ENCODE assay signal across 11 cellular contexts in the genomic region with DNA sequence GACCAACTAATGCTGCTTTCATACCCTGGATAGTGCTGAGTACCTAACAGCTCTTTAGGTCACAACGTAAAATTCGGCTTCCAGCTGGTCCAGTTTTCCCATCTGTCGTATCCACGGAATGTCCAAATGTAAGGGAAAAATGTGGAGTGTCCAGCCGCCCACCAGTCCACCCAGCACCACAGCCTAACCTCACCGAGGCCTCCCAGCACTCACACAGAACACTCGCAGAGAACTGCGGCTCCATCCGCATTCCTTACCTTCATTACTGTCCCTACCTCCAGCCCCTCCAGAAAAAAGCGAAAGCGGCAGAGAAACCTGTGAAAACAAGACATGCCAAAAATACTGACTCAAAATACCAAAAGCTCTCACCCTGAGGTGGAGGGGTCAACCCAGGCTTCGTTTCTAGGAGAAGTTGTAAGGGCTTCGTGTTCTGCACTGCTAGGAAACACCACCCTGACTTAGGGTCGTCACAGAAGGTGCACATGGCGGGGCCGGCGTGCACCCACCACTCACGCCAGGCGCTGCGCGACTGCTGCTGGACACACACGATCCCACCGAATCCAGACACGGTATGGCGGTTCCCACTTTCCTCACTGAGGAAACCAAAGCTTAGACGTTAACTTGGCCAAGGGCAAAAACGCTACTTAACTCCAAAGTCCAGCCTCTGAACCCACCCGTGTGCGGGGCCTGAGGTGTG.
DNase-seq lines count a peak whose midpoint lies in the region; ATAC-seq and TF ChIP-seq lines count a peak whose summit lies in the region.
"Had no signal": no experiment of that assay in that cellular context is flagged by ENCODE, and none has a peak within 500 bp of the region (broad histone marks: within the 10 kb centered on the region; RNA-seq: fewer than 3 reads in every experiment).

No MANE protein-coding gene starts in this region.

- H3K4me3 Mint-ChIP-seq in chondrocyte (ENCODE audit: unreplicated experiment): no peak overlapping the region

- no peaks in the 10 kb centered on the region for H3K27me3 Mint-ChIP-seq in chondrocyte (ENCODE audit: low read depth)

- no peaks in the 10 kb centered on the region for H4K20me1 ChIP-seq in Karpas-422 (ENCODE audit: insufficient read depth, low read depth, low read length)
- no peaks in the 10 kb centered on the region for H4K20me1 ChIP-seq in PC-9 (ENCODE audit: insufficient read depth)

- H3K4me2 ChIP-seq in Karpas-422 (ENCODE audit: low read depth, low read length, poor library complexity, severe bottlenecking): no peak overlapping the region
- no peak overlapping the region for H3K4me2 ChIP-seq in PC-9

- H3K9ac ChIP-seq in Karpas-422 (ENCODE audit: low read length): no peak overlapping the region
- H3K9ac ChIP-seq in mucosa of rectum (ENCODE audit: low read depth in 1 of 2, low read length in 2 of 2): no peak overlapping the region
- H3K9ac ChIP-seq in subcutaneous abdominal adipose tissue (ENCODE audit: low read length in 5 of 5): peak overlapping the region in 2 of 5 donors; percentile 46 to 77

- no peak overlapping the region for H2AFZ ChIP-seq in Karpas-422 (ENCODE audit: low read length)
- no peak overlapping the region for H2AFZ ChIP-seq in PC-9

- no peaks in the 10 kb centered on the region for H3K9me2 ChIP-seq in Karpas-422 (replicated peaks; ENCODE audit: insufficient read depth, low read length)
- H3K9me2 ChIP-seq in PC-9 (ENCODE audit: insufficient read depth): no peaks in the 10 kb centered on the region

- POLR2A ChIA-PET in PC-9 (lab: Charles Lee; ENCODE audit: unreplicated experiment): no interaction called here

- peaks cover 42% of the 10 kb centered on the region for H3F3A ChIP-seq in PC-9 (ENCODE audit: insufficient read depth, low read depth)

- DNase-seq in Karpas-422 (peak; percentile 29), chondrocyte (ENCODE audit: low spot score) (no peak), nucleus accumbens (lab: John Stamatoyannopoulos, UW) (no peak), HK-2 (ENCODE audit: unreplicated experiment) (no peak), PC-9 (no peak)
- DNase-seq: NCI-H1048, NCI-H524, SHP77 treated with DMSO at 0.1 percent for 48 hours had no signal

- H3K27ac Mint-ChIP-seq in chondrocyte (ENCODE audit: unreplicated experiment): peak overlapping the region; percentile 93

- CTCF ChIA-PET in PC-9 (lab: Charles Lee): no interaction called here

- intact Hi-C loops in PC-9 (cut with micrococcal nuclease; ENCODE audit: unreplicated experiment): no loop called here

- no TSS peak for BruUV-seq in PC-9 (replicated peaks; lab: Mats Ljungman, UMichigan)

- TF ChIP-seq CTCF in chondrocyte (IDR thresholded peaks at IDR 0.05): no peak
- no peak for TF ChIP-seq CTCF in PC-9 (conservative IDR thresholded peaks at IDR 0.05)

- no peaks in the 10 kb centered on the region for H3K9me3 Mint-ChIP-seq in chondrocyte (ENCODE audit: low read depth)

- H3K36me3 ChIP-seq in Karpas-422 (ENCODE audit: insufficient read depth, low read length) (no peaks in the 10 kb centered on the region), mucosa of rectum (ENCODE audit: control insufficient read depth in 2 of 2, insufficient read depth in 2 of 2, low read length in 2 of 2) (no peaks in the 10 kb centered on the region), subcutaneous abdominal adipose tissue (ENCODE audit: control insufficient read depth in 5 of 5, insufficient read depth in 5 of 5, low read length in 5 of 5) (no peaks in the 10 kb centered on the region), PC-9 (ENCODE audit: low read depth) (no peaks in the 10 kb centered on the region)

- H3K79me2 ChIP-seq in Karpas-422 (ENCODE audit: low read length): no peaks in the 10 kb centered on the region
- peaks cover 39% of the 10 kb centered on the region for H3K79me2 ChIP-seq in PC-9 (ENCODE audit: low read depth)

- no peak overlapping the region for H3K27ac ChIP-seq in Karpas-422 (ENCODE audit: low read length)
- H3K27ac ChIP-seq in mucosa of rectum (ENCODE audit: low read depth in 2 of 2, low read length in 2 of 2): peak overlapping the region; percentile 77 to 78
- H3K27ac ChIP-seq in subcutaneous abdominal adipose tissue (ENCODE audit: low read depth, low read length): peak overlapping the region; percentile 91
- no peak overlapping the region for H3K27ac ChIP-seq in PC-9

- H3K4me3 ChIP-seq in Karpas-422 (ENCODE audit: low read length) (no peak overlapping the region), mucosa of rectum (ENCODE audit: low read length in 2 of 2) (no peak overlapping the region), subcutaneous abdominal adipose tissue (ENCODE audit: low read depth in 1 of 5, low read length in 5 of 5) (peak overlapping the region in 2 of 5 donors; percentile 46 to 56), PC-9 (no peak overlapping the region)

- H3K27me3 ChIP-seq in Karpas-422 (ENCODE audit: low read length) (no peaks in the 10 kb centered on the region), mucosa of rectum (ENCODE audit: control insufficient read depth in 2 of 2, insufficient read depth in 2 of 2, low read length in 2 of 2) (no peaks in the 10 kb centered on the region), subcutaneous abdominal adipose tissue (ENCODE audit: control insufficient read depth in 5 of 5, insufficient read depth in 4 of 5, low read length in 5 of 5) (no peaks in the 10 kb centered on the region), PC-9 (ENCODE audit: insufficient read depth, low read depth) (no peaks in the 10 kb centered on the region)

- H3K9me3 ChIP-seq in Karpas-422 (ENCODE audit: low read length) (no peaks in the 10 kb centered on the region), mucosa of rectum (ENCODE audit: control insufficient read depth in 2 of 2, low read length in 2 of 2) (no peaks in the 10 kb centered on the region), subcutaneous abdominal adipose tissue (ENCODE audit: control insufficient read depth in 5 of 5, low read length in 5 of 5) (no peaks in the 10 kb centered on the region), PC-9 (ENCODE audit: insufficient read depth, low read depth) (no peaks in the 10 kb centered on the region)

- no peak for ATAC-seq in GM21447 (IDR thresholded peaks at IDR 0.05; ENCODE audit: unreplicated experiment)

- H3K4me1 ChIP-seq in Karpas-422 (ENCODE audit: low read length) (no peaks in the 10 kb centered on the region), mucosa of rectum (ENCODE audit: control insufficient read depth in 2 of 2, insufficient read depth in 2 of 2, low read length in 2 of 2) (peaks cover 22 to 36% of the 10 kb centered on the region in 2 donors), subcutaneous abdominal adipose tissue (ENCODE audit: control insufficient read depth in 5 of 5, insufficient read depth in 5 of 5, low read length in 5 of 5) (peaks cover 17 to 66% (median 65%) of the 10 kb centered on the region in 5 donors), PC-9 (replicated peaks; ENCODE audit: insufficient read depth) (peaks cover 43% of the 10 kb centered on the region)

- H3K4me1 Mint-ChIP-seq in chondrocyte (ENCODE audit: low read depth): peaks cover 70% of the 10 kb centered on the region

- peaks cover 6% of the 10 kb centered on the region for H3K36me3 Mint-ChIP-seq in chondrocyte (ENCODE audit: low read depth)

Comparison
In these comparisons a context has a peak if more than half of its experiments do, and no peak if none do; other contexts are left out.
1. H3K27ac ChIP-seq: peak in mucosa of rectum (2 of 2) and subcutaneous abdominal adipose tissue (single experiment); none in Karpas-422 (single experiment) and PC-9 (single experiment).